In genomic region chr5:172602712-172603289, GRCh38 we compare ENCODE assay signal across 12 cellular contexts. TPM values are rescaled to one million over a fixed set of nuclear protein-coding genes. Genes with fewer than 3 reads are reported as not detected.
DNase-seq lines count a peak whose midpoint lies in the region; ATAC-seq and TF ChIP-seq lines count a peak whose summit lies in the region.
"Had no signal": no experiment of that assay in that cellular context is flagged by ENCODE, and none has a peak within 500 bp of the region (broad histone marks: within the 10 kb centered on the region; RNA-seq: fewer than 3 reads in every experiment).

No MANE protein-coding gene starts in this region.

- peak overlapping the region; percentile 48 for H3K27ac Mint-ChIP-seq in glutamatergic neuron (ENCODE audit: unreplicated experiment)
- no peak overlapping the region for H3K27ac Mint-ChIP-seq in activated naive CD4-positive, alpha-beta T cell treated with anti-CD3 and anti-CD28 coated beads, Interleukin-2, amount 50 U/mL, for 72 hours

- H3K4me1 ChIP-seq in adipocyte (ENCODE audit: control insufficient read depth, insufficient read depth, low read length) (peaks cover 7% of the 10 kb centered on the region), muscle layer of colon (ENCODE audit: insufficient read depth, low read length) (peaks cover 26% of the 10 kb centered on the region), stomach smooth muscle (ENCODE audit: control insufficient read depth, insufficient read depth, low read length) (peaks cover 15% of the 10 kb centered on the region)

- no peak for ATAC-seq in HG03135 (IDR thresholded peaks at IDR 0.05; ENCODE audit: unreplicated experiment)
- no peak for ATAC-seq in activated naive CD4-positive, alpha-beta T cell treated with anti-CD3 and anti-CD28 coated beads, Interleukin-2, amount 50 U/mL, for 72 hours
- ATAC-seq: esophagus mucosa had no signal

- H3K27me3 Mint-ChIP-seq in glutamatergic neuron (ENCODE audit: unreplicated experiment), result peaks cover 3% of the 10 kb centered on the region

- peaks cover 6% of the 10 kb centered on the region for H3K4me1 Mint-ChIP-seq in glutamatergic neuron (ENCODE audit: low read depth, unreplicated experiment)

- H3K27me3 ChIP-seq in adipocyte (replicated peaks; ENCODE audit: control insufficient read depth, insufficient read depth, low read length), result peaks cover 25% of the 10 kb centered on the region
- H3K27me3 ChIP-seq in muscle layer of colon (ENCODE audit: control insufficient read depth in 1 of 2, insufficient read depth in 2 of 2, low read length in 2 of 2), result no peaks in the 10 kb centered on the region
- H3K27me3 ChIP-seq in stomach smooth muscle (ENCODE audit: control insufficient read depth in 1 of 2, insufficient read depth in 2 of 2, low read length in 2 of 2), result no peaks in the 10 kb centered on the region

- H3K36me3 ChIP-seq in adipocyte (ENCODE audit: control insufficient read depth, insufficient read depth, low read length, severe bottlenecking) (no peaks in the 10 kb centered on the region), muscle layer of colon (ENCODE audit: insufficient read depth, low read length) (no peaks in the 10 kb centered on the region), stomach smooth muscle (ENCODE audit: control insufficient read depth in 2 of 2, insufficient read depth in 2 of 2, low read length in 2 of 2) (no peaks in the 10 kb centered on the region)

- H3K4me3 ChIP-seq in adipocyte (ENCODE audit: low read length) (no peak overlapping the region), muscle layer of colon (ENCODE audit: low read depth in 1 of 2, low read length in 2 of 2) (peak overlapping the region in 1 of 2 donors; percentile 52), stomach smooth muscle (ENCODE audit: low read length in 2 of 2) (peak overlapping the region in 1 of 2 donors; percentile 8)

- H3K4me3 Mint-ChIP-seq in glutamatergic neuron (ENCODE audit: unreplicated experiment), result no peak overlapping the region

- peaks cover 9% of the 10 kb centered on the region for H3K9me3 Mint-ChIP-seq in glutamatergic neuron (ENCODE audit: unreplicated experiment)
- H3K9me3 Mint-ChIP-seq in activated naive CD4-positive, alpha-beta T cell treated with anti-CD3 and anti-CD28 coated beads, Interleukin-2, amount 50 U/mL, for 72 hours, result peaks cover 0 to 3% of the 10 kb centered on the region in 2 donors

- no peak overlapping the region for H3K9ac ChIP-seq in adipocyte (ENCODE audit: low read length)
- peak overlapping the region; percentile 54 for H3K9ac ChIP-seq in muscle layer of colon (ENCODE audit: low read length)
- peak overlapping the region; percentile 36 to 42 for H3K9ac ChIP-seq in stomach smooth muscle (ENCODE audit: low read length in 2 of 2)

- DNase-seq in adipocyte (ENCODE audit: low read depth) (peak; percentile 11), glutamatergic neuron (no peak), DMS 273 (lab: John Stamatoyannopoulos, UW; ENCODE audit: unreplicated experiment) (no peak), putamen (ENCODE audit: low spot score) (no peak)
- no peak for DNase-seq in activated naive CD4-positive, alpha-beta T cell treated with anti-CD3 and anti-CD28 coated beads, Interleukin-2, amount 50 U/mL, for 72 hours (ENCODE audit: low spot score in 2 of 2)
- DNase-seq: activated T-cell treated with anti-CD3 and anti-CD28 coated beads for 4 hours, small intestine had no signal

- H3K9me3 ChIP-seq in adipocyte (ENCODE audit: control insufficient read depth, low read length) (peaks cover 30% of the 10 kb centered on the region), muscle layer of colon (ENCODE audit: low read length) (no peaks in the 10 kb centered on the region), stomach smooth muscle (ENCODE audit: control insufficient read depth in 2 of 2, low read length in 2 of 2) (peaks cover 5 to 6% of the 10 kb centered on the region in 2 donors)

- TF ChIP-seq CTCF in glutamatergic neuron (IDR thresholded peaks at IDR 0.05; ENCODE audit: partially characterized antibody, unreplicated experiment), result no peak

- H3K27ac ChIP-seq in muscle layer of colon (ENCODE audit: low read depth, low read length), result peak overlapping the region; percentile 62
- peak overlapping the region; percentile 46 for H3K27ac ChIP-seq in stomach smooth muscle (ENCODE audit: low read length)
- H3K27ac ChIP-seq: RWPE1 had no signal

- H3K36me3 Mint-ChIP-seq in glutamatergic neuron (ENCODE audit: unreplicated experiment), result peaks cover 12% of the 10 kb centered on the region
- no peaks in the 10 kb centered on the region for H3K36me3 Mint-ChIP-seq in activated naive CD4-positive, alpha-beta T cell treated with anti-CD3 and anti-CD28 coated beads, Interleukin-2, amount 50 U/mL, for 72 hours

RNA-seq across cellular contexts. Expression of gene NEURL1B, which starts 38.3 kb away (rescaled TPM):
- total RNA-seq in glutamatergic neuron (ENCODE audit: unreplicated experiment), result 11.4 TPM
- total RNA-seq in activated naive CD4-positive, alpha-beta T cell treated with anti-CD3 and anti-CD28 coated beads, Interleukin-2, amount 50 U/mL, for 72 hours, result 1 to 10 TPM in 1 of 2 donors, under 1 TPM in 1; 0.23 to 1.4 TPM
